ENCODE assay signal across 1 cellular context in the genomic region with DNA sequence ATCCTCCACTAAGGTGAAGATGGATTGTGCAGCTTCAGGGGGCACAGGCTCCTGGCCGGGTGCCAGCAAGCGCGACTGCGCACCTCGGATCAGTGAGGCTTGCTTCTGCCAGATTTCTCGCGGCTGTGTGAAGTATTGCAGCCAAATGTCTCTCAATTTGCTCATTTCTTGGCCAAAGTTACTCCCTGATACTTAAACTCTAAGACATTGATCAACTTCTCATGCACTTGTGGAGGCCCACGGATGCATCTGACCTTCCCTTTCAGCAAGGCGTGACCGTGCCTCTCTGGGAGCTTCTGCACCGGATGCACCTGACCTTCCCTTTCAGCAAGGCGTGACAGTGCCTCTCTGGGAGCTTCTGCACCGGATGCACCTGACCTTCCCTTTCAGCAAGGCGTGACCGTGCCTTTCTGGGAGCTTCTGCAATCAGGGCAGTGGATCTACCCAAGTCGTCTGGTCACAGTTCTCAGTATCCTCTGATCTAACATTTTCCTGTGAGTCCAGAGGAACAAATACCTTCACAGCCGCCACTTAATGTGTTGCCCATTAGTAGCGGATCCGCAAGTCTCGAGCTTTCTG.
TF ChIP-seq lines count a peak whose summit lies in the region.

No MANE protein-coding gene starts in this region.

TF ChIP-seq in GM23338, 12 proteins besides CTCF, POLR2A, EP300 and RAD21 (continued from another document):
- TF ChIP-seq, protein P1, sequence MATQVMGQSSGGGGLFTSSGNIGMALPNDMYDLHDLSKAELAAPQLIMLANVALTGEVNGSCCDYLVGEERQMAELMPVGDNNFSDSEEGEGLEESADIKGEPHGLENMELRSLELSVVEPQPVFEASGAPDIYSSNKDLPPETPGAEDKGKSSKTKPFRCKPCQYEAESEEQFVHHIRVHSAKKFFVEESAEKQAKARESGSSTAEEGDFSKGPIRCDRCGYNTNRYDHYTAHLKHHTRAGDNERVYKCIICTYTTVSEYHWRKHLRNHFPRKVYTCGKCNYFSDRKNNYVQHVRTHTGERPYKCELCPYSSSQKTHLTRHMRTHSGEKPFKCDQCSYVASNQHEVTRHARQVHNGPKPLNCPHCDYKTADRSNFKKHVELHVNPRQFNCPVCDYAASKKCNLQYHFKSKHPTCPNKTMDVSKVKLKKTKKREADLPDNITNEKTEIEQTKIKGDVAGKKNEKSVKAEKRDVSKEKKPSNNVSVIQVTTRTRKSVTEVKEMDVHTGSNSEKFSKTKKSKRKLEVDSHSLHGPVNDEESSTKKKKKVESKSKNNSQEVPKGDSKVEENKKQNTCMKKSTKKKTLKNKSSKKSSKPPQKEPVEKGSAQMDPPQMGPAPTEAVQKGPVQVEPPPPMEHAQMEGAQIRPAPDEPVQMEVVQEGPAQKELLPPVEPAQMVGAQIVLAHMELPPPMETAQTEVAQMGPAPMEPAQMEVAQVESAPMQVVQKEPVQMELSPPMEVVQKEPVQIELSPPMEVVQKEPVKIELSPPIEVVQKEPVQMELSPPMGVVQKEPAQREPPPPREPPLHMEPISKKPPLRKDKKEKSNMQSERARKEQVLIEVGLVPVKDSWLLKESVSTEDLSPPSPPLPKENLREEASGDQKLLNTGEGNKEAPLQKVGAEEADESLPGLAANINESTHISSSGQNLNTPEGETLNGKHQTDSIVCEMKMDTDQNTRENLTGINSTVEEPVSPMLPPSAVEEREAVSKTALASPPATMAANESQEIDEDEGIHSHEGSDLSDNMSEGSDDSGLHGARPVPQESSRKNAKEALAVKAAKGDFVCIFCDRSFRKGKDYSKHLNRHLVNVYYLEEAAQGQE (IDR thresholded peaks at IDR 0.05; ENCODE audit: unreplicated experiment), result no peak
- TF ChIP-seq STAT1 (IDR thresholded peaks at IDR 0.05; ENCODE audit: unreplicated experiment) (no peak), ZNF114 (CRISPR knock-in tag; IDR thresholded peaks at IDR 0.05) (no peak)
